Comparison of ENCODE assay signal across 1 cellular context in the genomic region with DNA sequence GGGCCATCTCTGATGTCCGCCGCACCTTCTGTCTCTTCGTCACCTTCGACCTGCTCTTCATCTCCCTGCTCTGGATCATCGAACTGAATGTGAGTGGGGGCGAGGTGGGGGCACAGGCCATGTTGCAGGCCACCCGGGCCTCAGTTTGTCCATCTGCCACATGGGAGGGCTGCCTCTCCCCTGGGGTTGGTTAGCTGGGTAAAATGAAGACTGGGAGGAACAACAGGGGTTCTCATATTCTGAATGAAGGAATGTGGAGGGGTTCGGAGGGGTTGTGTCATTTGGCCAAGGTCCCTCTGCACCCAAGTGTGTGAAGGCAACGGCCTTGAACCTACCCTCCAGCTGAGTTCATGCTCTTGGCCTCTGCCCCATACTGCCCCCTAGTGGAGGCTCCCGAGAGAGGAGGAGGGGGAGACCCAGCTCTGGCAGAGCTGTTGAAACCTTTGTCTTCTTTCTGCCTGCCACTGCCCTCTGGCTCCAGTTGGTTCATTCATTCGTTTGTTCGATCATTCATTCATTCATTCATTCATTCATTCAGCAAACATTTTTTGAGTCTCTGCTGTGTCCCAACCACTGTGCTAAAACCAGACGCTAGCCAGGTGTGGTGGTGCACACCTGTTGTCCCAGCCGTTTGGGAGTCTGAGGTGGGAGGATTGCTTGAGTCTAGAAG.
TF ChIP-seq lines count a peak whose summit lies in the region.

No MANE protein-coding gene starts in this region.

TF ChIP-seq in K562, 482 proteins besides CTCF, POLR2A, EP300 and RAD21 (continued from another document):
- no peak for TF ChIP-seq ZNF79 (CRISPR knock-in tag; IDR thresholded peaks at IDR 0.05; ENCODE audit: low read depth)
- TF ChIP-seq HDAC2 (IDR thresholded peaks at IDR 0.05): no peak
- TF ChIP-seq POLR2G (IDR thresholded peaks at IDR 0.05; ENCODE audit: low read depth, low read length): no peak
- TF ChIP-seq ZNF311 (CRISPR knock-in tag; IDR thresholded peaks at IDR 0.05): no peak
- TF ChIP-seq SMARCA4 (IDR thresholded peaks at IDR 0.05): peak; percentile 68
- TF ChIP-seq SIN3A (IDR thresholded peaks at IDR 0.05; ENCODE audit: borderline replicate concordance in 2 of 2, control insufficient read depth in 1 of 2, low read depth in 2 of 2, low read length in 2 of 2): no peak
- TF ChIP-seq ZNF583 (CRISPR knock-in tag; IDR thresholded peaks at IDR 0.05): 0 out of 2 replicates have a peak, but pooled peaks have one; percentile 29
- TF ChIP-seq, protein P1, sequence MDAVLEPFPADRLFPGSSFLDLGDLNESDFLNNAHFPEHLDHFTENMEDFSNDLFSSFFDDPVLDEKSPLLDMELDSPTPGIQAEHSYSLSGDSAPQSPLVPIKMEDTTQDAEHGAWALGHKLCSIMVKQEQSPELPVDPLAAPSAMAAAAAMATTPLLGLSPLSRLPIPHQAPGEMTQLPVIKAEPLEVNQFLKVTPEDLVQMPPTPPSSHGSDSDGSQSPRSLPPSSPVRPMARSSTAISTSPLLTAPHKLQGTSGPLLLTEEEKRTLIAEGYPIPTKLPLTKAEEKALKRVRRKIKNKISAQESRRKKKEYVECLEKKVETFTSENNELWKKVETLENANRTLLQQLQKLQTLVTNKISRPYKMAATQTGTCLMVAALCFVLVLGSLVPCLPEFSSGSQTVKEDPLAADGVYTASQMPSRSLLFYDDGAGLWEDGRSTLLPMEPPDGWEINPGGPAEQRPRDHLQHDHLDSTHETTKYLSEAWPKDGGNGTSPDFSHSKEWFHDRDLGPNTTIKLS (IDR thresholded peaks at IDR 0.05; ENCODE audit: borderline replicate concordance, low read depth): no peak
- TF ChIP-seq, protein P2, sequence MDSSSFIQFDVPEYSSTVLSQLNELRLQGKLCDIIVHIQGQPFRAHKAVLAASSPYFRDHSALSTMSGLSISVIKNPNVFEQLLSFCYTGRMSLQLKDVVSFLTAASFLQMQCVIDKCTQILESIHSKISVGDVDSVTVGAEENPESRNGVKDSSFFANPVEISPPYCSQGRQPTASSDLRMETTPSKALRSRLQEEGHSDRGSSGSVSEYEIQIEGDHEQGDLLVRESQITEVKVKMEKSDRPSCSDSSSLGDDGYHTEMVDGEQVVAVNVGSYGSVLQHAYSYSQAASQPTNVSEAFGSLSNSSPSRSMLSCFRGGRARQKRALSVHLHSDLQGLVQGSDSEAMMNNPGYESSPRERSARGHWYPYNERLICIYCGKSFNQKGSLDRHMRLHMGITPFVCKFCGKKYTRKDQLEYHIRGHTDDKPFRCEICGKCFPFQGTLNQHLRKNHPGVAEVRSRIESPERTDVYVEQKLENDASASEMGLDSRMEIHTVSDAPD (CRISPR knock-in tag; IDR thresholded peaks at IDR 0.05): no peak
- TF ChIP-seq, protein P3, sequence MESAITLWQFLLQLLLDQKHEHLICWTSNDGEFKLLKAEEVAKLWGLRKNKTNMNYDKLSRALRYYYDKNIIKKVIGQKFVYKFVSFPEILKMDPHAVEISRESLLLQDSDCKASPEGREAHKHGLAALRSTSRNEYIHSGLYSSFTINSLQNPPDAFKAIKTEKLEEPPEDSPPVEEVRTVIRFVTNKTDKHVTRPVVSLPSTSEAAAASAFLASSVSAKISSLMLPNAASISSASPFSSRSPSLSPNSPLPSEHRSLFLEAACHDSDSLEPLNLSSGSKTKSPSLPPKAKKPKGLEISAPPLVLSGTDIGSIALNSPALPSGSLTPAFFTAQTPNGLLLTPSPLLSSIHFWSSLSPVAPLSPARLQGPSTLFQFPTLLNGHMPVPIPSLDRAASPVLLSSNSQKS (CRISPR knock-in tag; IDR thresholded peaks at IDR 0.05): no peak
- TF ChIP-seq SMC3 (conservative IDR thresholded peaks at IDR 0.05; ENCODE audit: insufficient read depth, low read depth, low read length): 0 out of 2 replicates have a peak, but pooled peaks have one; percentile 36
- no peak for TF ChIP-seq SRSF1 (IDR thresholded peaks at IDR 0.05; ENCODE audit: low read depth, low read length)
- TF ChIP-seq, protein P4, sequence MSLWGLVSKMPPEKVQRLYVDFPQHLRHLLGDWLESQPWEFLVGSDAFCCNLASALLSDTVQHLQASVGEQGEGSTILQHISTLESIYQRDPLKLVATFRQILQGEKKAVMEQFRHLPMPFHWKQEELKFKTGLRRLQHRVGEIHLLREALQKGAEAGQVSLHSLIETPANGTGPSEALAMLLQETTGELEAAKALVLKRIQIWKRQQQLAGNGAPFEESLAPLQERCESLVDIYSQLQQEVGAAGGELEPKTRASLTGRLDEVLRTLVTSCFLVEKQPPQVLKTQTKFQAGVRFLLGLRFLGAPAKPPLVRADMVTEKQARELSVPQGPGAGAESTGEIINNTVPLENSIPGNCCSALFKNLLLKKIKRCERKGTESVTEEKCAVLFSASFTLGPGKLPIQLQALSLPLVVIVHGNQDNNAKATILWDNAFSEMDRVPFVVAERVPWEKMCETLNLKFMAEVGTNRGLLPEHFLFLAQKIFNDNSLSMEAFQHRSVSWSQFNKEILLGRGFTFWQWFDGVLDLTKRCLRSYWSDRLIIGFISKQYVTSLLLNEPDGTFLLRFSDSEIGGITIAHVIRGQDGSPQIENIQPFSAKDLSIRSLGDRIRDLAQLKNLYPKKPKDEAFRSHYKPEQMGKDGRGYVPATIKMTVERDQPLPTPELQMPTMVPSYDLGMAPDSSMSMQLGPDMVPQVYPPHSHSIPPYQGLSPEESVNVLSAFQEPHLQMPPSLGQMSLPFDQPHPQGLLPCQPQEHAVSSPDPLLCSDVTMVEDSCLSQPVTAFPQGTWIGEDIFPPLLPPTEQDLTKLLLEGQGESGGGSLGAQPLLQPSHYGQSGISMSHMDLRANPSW (CRISPR knock-in tag; IDR thresholded peaks at IDR 0.05): no peak
- TF ChIP-seq ETV1 (tag; conservative IDR thresholded peaks at IDR 0.05; ENCODE audit: low read depth): no peak
- TF ChIP-seq, protein P5, sequence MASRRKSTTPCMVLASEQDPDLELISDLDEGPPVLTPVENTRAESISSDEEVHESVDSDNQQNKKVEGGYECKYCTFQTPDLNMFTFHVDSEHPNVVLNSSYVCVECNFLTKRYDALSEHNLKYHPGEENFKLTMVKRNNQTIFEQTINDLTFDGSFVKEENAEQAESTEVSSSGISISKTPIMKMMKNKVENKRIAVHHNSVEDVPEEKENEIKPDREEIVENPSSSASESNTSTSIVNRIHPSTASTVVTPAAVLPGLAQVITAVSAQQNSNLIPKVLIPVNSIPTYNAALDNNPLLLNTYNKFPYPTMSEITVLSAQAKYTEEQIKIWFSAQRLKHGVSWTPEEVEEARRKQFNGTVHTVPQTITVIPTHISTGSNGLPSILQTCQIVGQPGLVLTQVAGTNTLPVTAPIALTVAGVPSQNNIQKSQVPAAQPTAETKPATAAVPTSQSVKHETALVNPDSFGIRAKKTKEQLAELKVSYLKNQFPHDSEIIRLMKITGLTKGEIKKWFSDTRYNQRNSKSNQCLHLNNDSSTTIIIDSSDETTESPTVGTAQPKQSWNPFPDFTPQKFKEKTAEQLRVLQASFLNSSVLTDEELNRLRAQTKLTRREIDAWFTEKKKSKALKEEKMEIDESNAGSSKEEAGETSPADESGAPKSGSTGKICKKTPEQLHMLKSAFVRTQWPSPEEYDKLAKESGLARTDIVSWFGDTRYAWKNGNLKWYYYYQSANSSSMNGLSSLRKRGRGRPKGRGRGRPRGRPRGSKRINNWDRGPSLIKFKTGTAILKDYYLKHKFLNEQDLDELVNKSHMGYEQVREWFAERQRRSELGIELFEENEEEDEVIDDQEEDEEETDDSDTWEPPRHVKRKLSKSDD (conservative IDR thresholded peaks at IDR 0.05; ENCODE audit: low read length): no peak
- no peak for TF ChIP-seq KAT2B (IDR thresholded peaks at IDR 0.05; ENCODE audit: low read depth, low read length)
- TF ChIP-seq, protein P6, sequence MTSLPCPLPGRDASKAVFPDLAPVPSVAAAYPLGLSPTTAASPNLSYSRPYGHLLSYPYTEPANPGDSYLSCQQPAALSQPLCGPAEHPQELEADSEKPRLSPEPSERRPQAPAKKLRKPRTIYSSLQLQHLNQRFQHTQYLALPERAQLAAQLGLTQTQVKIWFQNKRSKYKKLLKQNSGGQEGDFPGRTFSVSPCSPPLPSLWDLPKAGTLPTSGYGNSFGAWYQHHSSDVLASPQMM (CRISPR knock-in tag; IDR thresholded peaks at IDR 0.05): no peak
- TF ChIP-seq TBL1XR1 (IDR thresholded peaks at IDR 0.05; ENCODE audit: low read length in 2 of 2): no peak
- no peak for TF ChIP-seq RBBP5 (IDR thresholded peaks at IDR 0.05; ENCODE audit: borderline replicate concordance, insufficient read depth, low read length, poor library complexity, severe bottlenecking)
